In the genomic region with DNA sequence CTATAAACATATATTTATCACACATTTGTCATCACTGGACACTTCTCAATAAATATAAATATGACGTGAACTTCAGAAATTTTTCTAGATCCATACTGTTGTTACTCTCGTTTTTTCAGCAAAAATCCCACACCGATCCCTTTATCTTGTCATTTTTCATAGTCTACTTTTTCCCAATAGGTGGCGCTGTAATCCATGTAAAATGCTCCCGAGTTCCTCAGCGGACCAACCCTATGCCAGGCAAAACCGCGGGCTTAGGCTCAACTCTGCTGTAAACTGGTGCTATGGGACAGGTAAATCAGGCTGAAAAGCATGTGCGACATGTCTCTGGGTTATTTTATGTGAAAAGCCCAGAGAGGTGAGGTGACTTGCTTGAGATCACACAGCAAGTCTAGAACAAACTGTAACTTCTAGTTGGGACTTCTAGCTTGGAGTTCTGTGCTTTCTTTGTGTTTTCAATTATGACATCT, we compare ENCODE assay signal across 8 cellular contexts.
A peak's percentile ranks its signal among the peaks of the same experiment; 100 is the strongest.
DNase-seq lines count a peak whose midpoint lies in the region; ATAC-seq and TF ChIP-seq lines count a peak whose summit lies in the region.

No MANE protein-coding gene starts in this region.

- DNase-seq in Jurkat, Clone E6-1 (ENCODE audit: low read depth, low spot score) = peak; percentile 42
- DNase-seq in OCI-LY7 (ENCODE audit: low spot score) (peak; percentile 73), choroid plexus epithelial cell (ENCODE audit: low read depth) (peak; percentile 78), left kidney (ENCODE audit: low read depth, low spot score) (peak; percentile 90), suprapubic skin (ENCODE audit: low spot score in 2 of 2) (peak in 1 of 2 donors; percentile 70)
- no peak for DNase-seq in activated CD4-positive, CD25-positive, alpha-beta regulatory T cell (lab: John Stamatoyannopoulos, UW)

- H2AFZ ChIP-seq in OCI-LY7 (ENCODE audit: low read length) = no peak overlapping the region

- H3K27me3 ChIP-seq in DOHH2 (ENCODE audit: control insufficient read depth, low read length) = peaks cover 8% of the 10 kb centered on the region
- H3K27me3 ChIP-seq in suprapubic skin = no peaks in the 10 kb centered on the region

- H3K4me3 ChIP-seq in DOHH2 (ENCODE audit: low read length) (no peak overlapping the region), OCI-LY7 (ENCODE audit: low read depth, low read length, poor library complexity, severe bottlenecking) (no peak overlapping the region), choroid plexus epithelial cell (ENCODE audit: low read depth, low read length) (no peak overlapping the region), suprapubic skin (no peak overlapping the region)
- no peak overlapping the region for H3K4me3 ChIP-seq in Jurkat, Clone E6-1 (ENCODE audit: low read length)

- POLR2A ChIA-PET in OCI-LY7 (lab: Charles Lee) = interaction anchor here (0.7 to 1.4 kb wide), 3 partner anchors 22 to 181 kb away, joined by 3 to 4 read pairs (median 3); no protein-coding TSS in a partner anchor

- intact Hi-C loops in OCI-LY7 (cut with micrococcal nuclease; ENCODE audit: unreplicated experiment) = loop anchor here (1.0 to 10.0 kb wide), 7 partner anchors 104 to 557 kb away; partner anchors contain the start of genes COBLL1 and SCN3A

- peak; percentile 89 for ATAC-seq in GM21367 (IDR thresholded peaks at IDR 0.05; ENCODE audit: unreplicated experiment)

- H3K4me1 ChIP-seq in DOHH2 (ENCODE audit: control insufficient read depth, low read length) (peaks cover 30% of the 10 kb centered on the region), OCI-LY7 (ENCODE audit: insufficient read depth, low read length, poor library complexity, severe bottlenecking) (peaks cover 7% of the 10 kb centered on the region), suprapubic skin (peaks cover 23% of the 10 kb centered on the region)

- CTCF ChIA-PET in OCI-LY7 (lab: Charles Lee; ENCODE audit: unreplicated experiment) = interaction anchor here (0.6 to 1.8 kb wide), 2 partner anchors 175 to 278 kb away, joined by 3 to 4 read pairs; no protein-coding TSS in a partner anchor

- TF ChIP-seq CTCF in DOHH2 (IDR thresholded peaks at IDR 0.05; ENCODE audit: low read depth, low read length, poor library complexity, severe bottlenecking) (peak; percentile 76), OCI-LY7 (conservative IDR thresholded peaks at IDR 0.05; ENCODE audit: low read length) (peak; percentile 94), choroid plexus epithelial cell (conservative IDR thresholded peaks at IDR 0.05; ENCODE audit: low read depth, low read length) (peak; percentile 80), suprapubic skin (IDR thresholded peaks at IDR 0.05) (peak; percentile 47 to 53)

- 4% methylated on average over 9 of the region's 9 CpGs for WGBS in suprapubic skin

- peak overlapping the region; percentile 24 for H3K4me2 ChIP-seq in DOHH2 (ENCODE audit: low read length)
- no peak overlapping the region for H3K4me2 ChIP-seq in OCI-LY7 (ENCODE audit: low read length)

- H3K9me2 ChIP-seq in DOHH2 (replicated peaks; ENCODE audit: control insufficient read depth, low read length) = no peaks in the 10 kb centered on the region
- H3K9me2 ChIP-seq in OCI-LY7 (ENCODE audit: insufficient read depth, low read length) = no peaks in the 10 kb centered on the region

- H3K36me3 ChIP-seq in DOHH2 (ENCODE audit: control insufficient read depth, low read length) (no peaks in the 10 kb centered on the region), OCI-LY7 (ENCODE audit: insufficient read depth, low read length) (no peaks in the 10 kb centered on the region), suprapubic skin (no peaks in the 10 kb centered on the region)

- H4K20me1 ChIP-seq in DOHH2 (ENCODE audit: control insufficient read depth, insufficient read depth, low read depth, low read length) (no peaks in the 10 kb centered on the region), OCI-LY7 (ENCODE audit: insufficient read depth, low read length) (no peaks in the 10 kb centered on the region)

- H3K9me3 ChIP-seq in DOHH2 (ENCODE audit: control insufficient read depth, insufficient read depth, low read length) = no peaks in the 10 kb centered on the region
- H3K9me3 ChIP-seq in OCI-LY7 (ENCODE audit: low read length) = no peaks in the 10 kb centered on the region
- no peaks in the 10 kb centered on the region for H3K9me3 ChIP-seq in suprapubic skin

- H3K27ac ChIP-seq in DOHH2 (ENCODE audit: low read depth, low read length) (no peak overlapping the region), OCI-LY7 (ENCODE audit: low read depth, low read length, poor library complexity, severe bottlenecking) (no peak overlapping the region), suprapubic skin (no peak overlapping the region)

- no peak for TF ChIP-seq POLR2A in suprapubic skin (IDR thresholded peaks at IDR 0.05)

- BruUV-seq in OCI-LY7 (replicated peaks; lab: Mats Ljungman, UMichigan) = no TSS peak

- H3K79me2 ChIP-seq in DOHH2 (ENCODE audit: control insufficient read depth, low read length) (no peaks in the 10 kb centered on the region), OCI-LY7 (ENCODE audit: insufficient read depth, low read depth, low read length) (no peaks in the 10 kb centered on the region)

- TF ChIP-seq EP300 in suprapubic skin (IDR thresholded peaks at IDR 0.05) = no peak

- no peaks in the 10 kb centered on the region for H3F3A ChIP-seq in DOHH2 (ENCODE audit: control insufficient read depth, insufficient read depth)

Comparison
In these comparisons a context has a peak if more than half of its experiments do, and no peak if none do; other contexts are left out.
1. DNase-seq: peak in Jurkat, Clone E6-1 (single experiment), OCI-LY7 (single experiment), choroid plexus epithelial cell (single experiment) and left kidney (single experiment); none in activated CD4-positive, CD25-positive, alpha-beta regulatory T cell (0 of 4).
2. Peak in every context shown above with its lines, with median percentiles within 50 percentile points of each other: CTCF ChIP-seq.